7 cellular contexts compared by ENCODE assay signal in genomic region chr4:135864304-135864703, GRCh38.
DNase-seq lines count a peak whose midpoint lies in the region; ATAC-seq, FAIRE-seq and TF ChIP-seq lines count a peak whose summit lies in the region.
"Not testable (repeated sequence)": the region's sequence is repeated elsewhere in the genome, so short reads cannot be mapped to it uniquely, and the experiment has no call there.

No MANE protein-coding gene starts in this region.

- H3K4me3 ChIP-seq in SJCRH30; GM12878; epithelial cell of proximal tubule (ENCODE audit: low read depth, low read length); lower lobe of right lung: not testable (repeated sequence)

- H3K4me1 ChIP-seq in SJCRH30; GM12878 (ENCODE audit: control insufficient read depth, insufficient read depth, low read length); lower lobe of right lung: not testable (repeated sequence)

- not testable (repeated sequence) for H3K4me1 Mint-ChIP-seq in HFFc6 (ENCODE audit: low read depth)

- H4K20me1 ChIP-seq in GM12878 (ENCODE audit: control insufficient read depth, insufficient read depth): not testable (repeated sequence)

- ATAC-seq in GM12878, lower lobe of right lung: not testable (repeated sequence)

- H3K4me3 Mint-ChIP-seq in HFFc6: not testable (repeated sequence)

- TF ChIP-seq RAD21 in GM12878 (IDR thresholded peaks at IDR 0.05; ENCODE audit: insufficient read depth, low read depth, low read length): 0 out of 2 replicates have a peak, but pooled peaks have one; percentile 3

- H3K9ac ChIP-seq in GM12878 (ENCODE audit: control insufficient read depth, insufficient read depth, low read length): not testable (repeated sequence)

- DNase-seq in DMS53 treated with DMSO at 0.1 percent for 48 hours (lab: John Stamatoyannopoulos, UW; ENCODE audit: unreplicated experiment) (peak; percentile 67), NCI-H1092 treated with DMSO at 0.1 percent for 48 hours (lab: John Stamatoyannopoulos, UW) (peak; percentile 8), SJCRH30 (peak; percentile 13 to 34), lower lobe of right lung (peak; percentile 30)
- DNase-seq in HFFc6; GM12878 (ENCODE audit: low read depth, low spot score); epithelial cell of proximal tubule (ENCODE audit: low read depth): not testable (repeated sequence)

- not testable (repeated sequence) for H3K27me3 ChIP-seq in SJCRH30; GM12878 (replicated peaks in 1 of 2; ENCODE audit: control insufficient read depth in 2 of 2, insufficient read depth in 2 of 2, low read length in 1 of 2); lower lobe of right lung (ENCODE audit: low read depth)

- not testable (repeated sequence) for H3K27ac ChIP-seq in SJCRH30; GM12878 (ENCODE audit: control insufficient read depth, insufficient read depth); lower lobe of right lung

- POLR2A ChIA-PET in GM12878 (lab: Charles Lee): not testable (repeated sequence)

- H3K27me3 Mint-ChIP-seq in HFFc6 (ENCODE audit: insufficient read depth): not testable (repeated sequence)

- H3K9me3 ChIP-seq in SJCRH30 (replicated peaks); GM12878 (replicated peaks; ENCODE audit: control insufficient read depth, insufficient read depth, low read length); lower lobe of right lung: not testable (repeated sequence)

- H3K9me3 Mint-ChIP-seq in HFFc6: not testable (repeated sequence)

- CTCF ChIA-PET in GM12878 (lab: Yijun Ruan, JAX): interaction anchor here (0.6 to 1.4 kb wide), 4 partner anchors 11 to 1000 kb away, joined by 3 read pairs; no protein-coding TSS in a partner anchor

- H2AFZ ChIP-seq in GM12878 (ENCODE audit: control insufficient read depth, low read depth, low read length): not testable (repeated sequence)

- H3K27ac Mint-ChIP-seq in HFFc6: not testable (repeated sequence)

- FAIRE-seq in GM12878 (lab: Jason Lieb, UNC): not testable (repeated sequence)

- not testable (repeated sequence) for H3K79me2 ChIP-seq in GM12878 (ENCODE audit: control insufficient read depth, insufficient read depth, low read length)

- WGBS in GM12878 (ENCODE audit: insufficient coverage, insufficient replicate concordance, low lambda C conversion rate, missing lambda C conversion rate): 10% methylated on average over 10 of the region's 10 CpGs

- not testable (repeated sequence) for BruUV-seq in GM12878 (replicated peaks; lab: Mats Ljungman, UMichigan)

- RAD21 ChIA-PET in GM12878 (lab: Charles Lee; ENCODE audit: unreplicated experiment): not testable (repeated sequence)

- in situ Hi-C loops in GM12878 (cut with MboI): not testable (repeated sequence)

- intact Hi-C loops in GM12878 (cut with micrococcal nuclease; ENCODE audit: unreplicated experiment); lower lobe of right lung (cut with DNase I): not testable (repeated sequence)

- H3K4me2 ChIP-seq in GM12878 (ENCODE audit: control insufficient read depth, insufficient read depth): not testable (repeated sequence)

- TF ChIP-seq POLR2A in GM12878 (IDR thresholded peaks at IDR 0.05; ENCODE audit: low read depth, low read length): not testable (repeated sequence)

- TF ChIP-seq CTCF in HFFc6 (IDR thresholded peaks at IDR 0.05): peak; percentile 58; the same call in 1 of the 2 replicates
- TF ChIP-seq CTCF in GM12878 (IDR thresholded peaks at IDR 0.05 in 2 of 3, conservative IDR thresholded peaks at IDR 0.05 in 1 of 3; ENCODE audit: control insufficient read depth in 2 of 3, extremely low read depth in 1 of 3, insufficient read depth in 1 of 3, low read depth in 3 of 3, low read length in 3 of 3): peak in 2 of 3 experiments; percentile 3 to 23; a peak in 2 of 6 replicates
- peak; percentile 24 for TF ChIP-seq CTCF in epithelial cell of proximal tubule (conservative IDR thresholded peaks at IDR 0.05; ENCODE audit: low read depth, low read length)
- TF ChIP-seq CTCF in lower lobe of right lung (IDR thresholded peaks at IDR 0.05): not testable (repeated sequence)

- not testable (repeated sequence) for H3K36me3 Mint-ChIP-seq in HFFc6 (ENCODE audit: low read depth)

- not testable (repeated sequence) for TF ChIP-seq EP300 in GM12878 (IDR thresholded peaks at IDR 0.05; ENCODE audit: borderline replicate concordance in 1 of 2, control insufficient read depth in 1 of 2, low read depth in 2 of 2, low read length in 2 of 2)

- H3K36me3 ChIP-seq in SJCRH30; GM12878 (ENCODE audit: control insufficient read depth in 2 of 2, insufficient read depth in 2 of 2, low read length in 1 of 2); lower lobe of right lung: not testable (repeated sequence)

- SMC1A ChIA-PET in GM12878 (lab: Charles Lee; ENCODE audit: uncharacterized antibody, unreplicated experiment): interaction anchor here (1.3 kb wide), 1 partner anchor 1001 kb away, joined by 4 read pairs; no protein-coding TSS in a partner anchor
